9 cellular contexts compared by ENCODE assay signal in the genomic region with DNA sequence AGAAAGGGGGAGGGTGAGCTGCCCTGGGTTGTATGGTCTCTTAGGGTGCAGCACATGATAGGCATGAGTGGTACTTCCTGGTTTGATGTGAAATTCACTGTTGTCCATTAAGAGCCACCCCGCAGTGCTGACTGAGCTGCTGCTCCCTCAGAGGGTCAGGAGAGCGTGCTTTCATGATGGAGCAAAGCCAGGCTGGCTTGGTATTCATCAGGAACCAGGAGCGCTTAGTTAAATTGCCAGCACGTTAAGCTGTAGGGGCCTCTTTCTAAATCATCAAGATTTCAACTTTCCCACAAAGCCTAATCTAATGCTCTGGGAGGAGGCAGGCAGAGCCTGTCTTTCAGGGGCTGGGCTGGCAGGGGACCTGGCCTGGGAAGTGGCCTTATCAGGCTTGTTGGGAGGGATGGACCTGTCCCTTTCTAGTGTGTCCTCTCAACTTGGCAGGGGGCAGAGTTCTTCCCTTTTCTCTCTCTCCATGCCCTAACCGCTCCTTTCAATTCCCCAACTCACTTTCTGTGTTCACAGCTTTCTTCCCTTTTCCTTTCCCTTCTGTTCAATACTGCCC. TPM values are rescaled to one million over a fixed set of nuclear protein-coding genes. Genes with fewer than 3 reads are reported as not detected.
DNase-seq lines count a peak whose midpoint lies in the region; ATAC-seq and TF ChIP-seq lines count a peak whose summit lies in the region.
"Had no signal": no experiment of that assay in that cellular context is flagged by ENCODE, and none has a peak within 500 bp of the region (broad histone marks: within the 10 kb centered on the region; RNA-seq: fewer than 3 reads in every experiment).

No MANE protein-coding gene starts in this region.

- POLR2A ChIA-PET in Panc1 (lab: Charles Lee): no interaction called here

- BruUV-seq in Panc1 (replicated peaks; lab: Mats Ljungman, UMichigan): no TSS peak

- no peaks in the 10 kb centered on the region for H3K36me3 ChIP-seq in Panc1 (ENCODE audit: control insufficient read depth, insufficient read depth, low read length)
- no peaks in the 10 kb centered on the region for H3K36me3 ChIP-seq in ovary

- DNase-seq in Caki2 (ENCODE audit: low read depth) (peak; percentile 44), Panc1 (ENCODE audit: low read depth, low spot score) (no peak), fibroblast of the aortic adventitia (ENCODE audit: low read depth) (peak; percentile 80), ovary (peak in 3 of 5 donors; percentile 37 to 52 (median 38)), NCI-H1694 treated with DMSO at 0.1 percent for 48 hours (lab: John Stamatoyannopoulos, UW) (no peak)
- DNase-seq in activated T-cell treated with anti-CD3 and anti-CD28 coated beads, Interleukin-2, amount 50 U/mL, for 1 hour: no peak
- DNase-seq: NCI-H2171 had no signal

- in situ Hi-C loops in Caki2 (cut with HindIII; ENCODE audit: low pct_unique_long_range_greater_than_20kb, low sequenced_read_pairs): no loop called here
- in situ Hi-C loops in Panc1 (cut with HindIII; ENCODE audit: low pct_unique_long_range_greater_than_20kb, low sequenced_read_pairs): no loop called here

- CTCF ChIA-PET in Panc1 (lab: Charles Lee): no interaction called here

- H3K27ac ChIP-seq in Panc1 (ENCODE audit: low read length) (0 out of 2 replicates have a peak overlapping the region, but pooled peaks have one; percentile 13), ovary (no peak overlapping the region)

- no peak for ATAC-seq in Panc1
- ATAC-seq in HG02970 (IDR thresholded peaks at IDR 0.05; ENCODE audit: low FRiP score, unreplicated experiment): no peak
- ATAC-seq in GM18520 (IDR thresholded peaks at IDR 0.05; ENCODE audit: unreplicated experiment): no peak

- peaks cover 57% of the 10 kb centered on the region for H3K4me1 ChIP-seq in Panc1 (ENCODE audit: control insufficient read depth, insufficient read depth, low read length)
- peaks cover 5% of the 10 kb centered on the region for H3K4me1 ChIP-seq in ovary (ENCODE audit: insufficient read depth)

- TF ChIP-seq EP300 in ovary (IDR thresholded peaks at IDR 0.05): no peak

- TF ChIP-seq CTCF in Panc1 (IDR thresholded peaks at IDR 0.05) (no peak), fibroblast of the aortic adventitia (IDR thresholded peaks at IDR 0.05; ENCODE audit: insufficient read depth, low read length) (no peak), ovary (IDR thresholded peaks at IDR 0.05) (no peak)

- no peak overlapping the region for H3K4me3 ChIP-seq in Panc1 (ENCODE audit: low read depth in 2 of 2, low read length in 2 of 2)
- H3K4me3 ChIP-seq in fibroblast of the aortic adventitia (ENCODE audit: low read depth, low read length): peak overlapping the region; percentile 15
- no peak overlapping the region for H3K4me3 ChIP-seq in ovary

- 41 to 66% (median 44%) methylated on average over 5 of the region's 5 CpGs for WGBS in ovary, 3 donors

- H3K9me3 ChIP-seq in Panc1 (ENCODE audit: control insufficient read depth, insufficient read depth, low read depth, low read length) (no peaks in the 10 kb centered on the region), ovary (no peaks in the 10 kb centered on the region)

- TF ChIP-seq POLR2A in ovary (IDR thresholded peaks at IDR 0.05): no peak

- intact Hi-C loops in Panc1 (cut with micrococcal nuclease; ENCODE audit: unreplicated experiment) (no loop called here), ovary (cut with DNase I) (no loop called here)

- H3K27me3 ChIP-seq in Panc1 (ENCODE audit: control insufficient read depth, insufficient read depth, low read length) (no peaks in the 10 kb centered on the region), ovary (no peaks in the 10 kb centered on the region)

RNA-seq across cellular contexts. Expression of gene CYSTM1, which starts 7.9 kb away (rescaled TPM):
- total RNA-seq in Caki2 (2014; rRNA removed; shearing (Covaris generic); ENCODE audit: low replicate concordance): 62.0 and 79.2 TPM in 2 replicates
- total RNA-seq in Panc1 (2021; ENCODE audit: unreplicated experiment) (126 TPM), fibroblast of the aortic adventitia (ENCODE audit: low replicate concordance) (35.8 and 43.4 TPM in 2 replicates), ovary (100 to 1,000 TPM in 1 of 7 donors, 10 to 100 TPM in 6; 24.6 to 143 (median 40.6) TPM)
- 185 TPM for polyA plus RNA-seq in Panc1 (2012; ENCODE audit: insufficient read length)
- polyA plus RNA-seq in ovary: 10 to 100 TPM; 34.1 to 35.4 TPM

RNA-seq across cellular contexts. Expression of gene IGIP, which starts 57.1 kb away (rescaled TPM):
- total RNA-seq in Caki2 (2014; rRNA removed; shearing (Covaris generic); ENCODE audit: low replicate concordance): 1.5 TPM in 1 of 2 replicates, not detected in the other
- 7.7 TPM for total RNA-seq in Panc1 (2021; ENCODE audit: unreplicated experiment)
- 3.6 TPM for polyA plus RNA-seq in Panc1 (2012; ENCODE audit: insufficient read length)
- 7.8 and 13.7 TPM in 2 replicates for total RNA-seq in fibroblast of the aortic adventitia (ENCODE audit: low replicate concordance)
- 10 to 100 TPM in 6 of 7 donors, 1 to 10 TPM in 1; 8.6 to 17.3 (median 15.5) TPM for total RNA-seq in ovary
- polyA plus RNA-seq in ovary: 1 to 10 TPM; 6.8 to 8.8 TPM

Comparison
In these comparisons a context has a peak if more than half of its experiments do, and no peak if none do; other contexts are left out.
1. DNase-seq: peak in Caki2 (single experiment), fibroblast of the aortic adventitia (single experiment) and ovary (3 of 5); none in Panc1 (single experiment), NCI-H1694 treated with DMSO at 0.1 percent for 48 hours (single experiment) and activated T-cell treated with anti-CD3 and anti-CD28 coated beads, Interleukin-2, amount 50 U/mL, for 1 hour (single experiment).